Comparison of ENCODE assay signal across 1 cellular context in genomic region chr16:24845726-24846547, GRCh38.
TF ChIP-seq lines count a peak whose summit lies in the region.

Gene SLC5A11 (plus strand): TSS chr16:24845963. CDS start chr16:24858644, 12,681 bp downstream.

TF ChIP-seq in HepG2, 621 proteins besides CTCF, POLR2A, EP300 and RAD21 (continued from another document and continues in another):
- TF ChIP-seq CBFB (CRISPR knock-in tag; IDR thresholded peaks at IDR 0.05): no peak; the same call in 1 of the 2 replicates
- TF ChIP-seq ZNF543 (CRISPR knock-in tag; IDR thresholded peaks at IDR 0.05): no peak
- no peak for TF ChIP-seq ZFP1 (CRISPR knock-in tag; IDR thresholded peaks at IDR 0.05)
- no peak for TF ChIP-seq ZNF564 (CRISPR knock-in tag; IDR thresholded peaks at IDR 0.05)
- no peak for TF ChIP-seq ZMAT5 (CRISPR knock-in tag; IDR thresholded peaks at IDR 0.05; ENCODE audit: borderline replicate concordance, low read depth)
- TF ChIP-seq ZNF468 (CRISPR knock-in tag; IDR thresholded peaks at IDR 0.05): no peak
- TF ChIP-seq ZHX1 (CRISPR knock-in tag; IDR thresholded peaks at IDR 0.05; ENCODE audit: low read depth): peak; percentile 55; the same call in 1 of the 2 replicates
- TF ChIP-seq CEBPB (IDR thresholded peaks at IDR 0.05; ENCODE audit: borderline replicate concordance, low read depth, low read length): peak; percentile 72
- TF ChIP-seq PHF8 (CRISPR knock-in tag; IDR thresholded peaks at IDR 0.05): peak; percentile 46; the same call in 1 of the 2 replicates
- no peak for TF ChIP-seq ZBTB1 (CRISPR knock-in tag; IDR thresholded peaks at IDR 0.05; ENCODE audit: borderline replicate concordance)
- peak; percentile 49; the same call in 1 of the 2 replicates for TF ChIP-seq ELF1 (CRISPR knock-in tag; IDR thresholded peaks at IDR 0.05)
- TF ChIP-seq MIER3 (CRISPR knock-in tag; IDR thresholded peaks at IDR 0.05; ENCODE audit: borderline replicate concordance): 0 out of 2 replicates have a peak, but pooled peaks have one; percentile 27
- no peak for TF ChIP-seq U2AF2 (IDR thresholded peaks at IDR 0.05; ENCODE audit: low read depth, low read length)
- no peak for TF ChIP-seq GMEB1 (CRISPR knock-in tag; IDR thresholded peaks at IDR 0.05; ENCODE audit: borderline replicate concordance)
- TF ChIP-seq TEF (CRISPR knock-in tag; IDR thresholded peaks at IDR 0.05): no peak
- TF ChIP-seq RAD51 (IDR thresholded peaks at IDR 0.05; ENCODE audit: borderline replicate concordance): no peak
- peak; percentile 94 for TF ChIP-seq ZNF263 (CRISPR knock-in tag; IDR thresholded peaks at IDR 0.05)
- no peak for TF ChIP-seq ZNF574 (CRISPR knock-in tag; IDR thresholded peaks at IDR 0.05)
- peak; percentile 23; the same call in 1 of the 2 replicates for TF ChIP-seq POLR2AphosphoS5 (IDR thresholded peaks at IDR 0.05; ENCODE audit: low read depth, low read length)
- TF ChIP-seq NCOA5 (CRISPR knock-in tag; IDR thresholded peaks at IDR 0.05): no peak
- peak; percentile 85; the same call in 1 of the 2 replicates for TF ChIP-seq HNRNPL (IDR thresholded peaks at IDR 0.05; ENCODE audit: low read depth, low read length)
- TF ChIP-seq ZBTB42 (CRISPR knock-in tag; IDR thresholded peaks at IDR 0.05): 0 out of 2 replicates have a peak, but pooled peaks have one; percentile 73
- TF ChIP-seq NR2C2 (CRISPR knock-in tag; IDR thresholded peaks at IDR 0.05; ENCODE audit: borderline replicate concordance): peak; percentile 52; the same call in 1 of the 2 replicates
- TF ChIP-seq ARID5B (CRISPR knock-in tag; IDR thresholded peaks at IDR 0.05): peak; percentile 63
- peak; percentile 25; the same call in 1 of the 2 replicates for TF ChIP-seq GATAD1 (CRISPR knock-in tag; IDR thresholded peaks at IDR 0.05)
- no peak for TF ChIP-seq MATR3 (CRISPR knock-in tag; IDR thresholded peaks at IDR 0.05)
- no peak for TF ChIP-seq U2AF1 (optimal IDR thresholded peaks at IDR 0.05; ENCODE audit: low read depth, low read length)
- no peak for TF ChIP-seq MXD1 (CRISPR knock-in tag; IDR thresholded peaks at IDR 0.05)
- TF ChIP-seq ZNF274 (CRISPR knock-in tag; IDR thresholded peaks at IDR 0.05): no peak
- TF ChIP-seq ZNF20 (CRISPR knock-in tag; IDR thresholded peaks at IDR 0.05): no peak
- TF ChIP-seq ZC3H4 (CRISPR knock-in tag; IDR thresholded peaks at IDR 0.05; ENCODE audit: borderline replicate concordance): 0 out of 2 replicates have a peak, but pooled peaks have one; percentile 68
- no peak for TF ChIP-seq ZNF550 (CRISPR knock-in tag; IDR thresholded peaks at IDR 0.05; ENCODE audit: borderline replicate concordance)
- peak; percentile 45; the same call in 1 of the 2 replicates for TF ChIP-seq DRAP1 (CRISPR knock-in tag; IDR thresholded peaks at IDR 0.05)
- no peak for TF ChIP-seq ZNF44 (CRISPR knock-in tag; IDR thresholded peaks at IDR 0.05)
- no peak for TF ChIP-seq DMTF1 (CRISPR knock-in tag; IDR thresholded peaks at IDR 0.05)
- TF ChIP-seq PRMT3 (CRISPR knock-in tag; IDR thresholded peaks at IDR 0.05; ENCODE audit: borderline replicate concordance, low read depth): no peak
- TF ChIP-seq ZNF746 (CRISPR knock-in tag; IDR thresholded peaks at IDR 0.05): peak; percentile 78
- TF ChIP-seq ZNF552 (CRISPR knock-in tag; IDR thresholded peaks at IDR 0.05; ENCODE audit: borderline replicate concordance): no peak
- TF ChIP-seq CCDC6 (CRISPR knock-in tag; IDR thresholded peaks at IDR 0.05): no peak
- no peak for TF ChIP-seq ZNF256 (CRISPR knock-in tag; conservative IDR thresholded peaks at IDR 0.05)
- TF ChIP-seq RARG (CRISPR knock-in tag; IDR thresholded peaks at IDR 0.05; ENCODE audit: low read depth): no peak
- no peak for TF ChIP-seq ZNF446 (CRISPR knock-in tag; IDR thresholded peaks at IDR 0.05)
- no peak for TF ChIP-seq NFKBIZ (CRISPR knock-in tag; IDR thresholded peaks at IDR 0.05)
- no peak for TF ChIP-seq ZNF784 (CRISPR knock-in tag; IDR thresholded peaks at IDR 0.05; ENCODE audit: borderline replicate concordance)
- TF ChIP-seq ZFP41 (CRISPR knock-in tag; IDR thresholded peaks at IDR 0.05; ENCODE audit: borderline replicate concordance): no peak
- 0 out of 2 replicates have a peak, but pooled peaks have one; percentile 40 for TF ChIP-seq NCOR1 (IDR thresholded peaks at IDR 0.05; ENCODE audit: borderline replicate concordance, low read length)
- TF ChIP-seq CBX5 (CRISPR knock-in tag; IDR thresholded peaks at IDR 0.05; ENCODE audit: borderline replicate concordance): no peak; the same call in 1 of the 2 replicates
- TF ChIP-seq MEIS1 (CRISPR knock-in tag; IDR thresholded peaks at IDR 0.05; ENCODE audit: borderline replicate concordance): no peak
- TF ChIP-seq ZNF180 (CRISPR knock-in tag; IDR thresholded peaks at IDR 0.05; ENCODE audit: borderline replicate concordance, low read depth): no peak
- TF ChIP-seq PHF5A (CRISPR knock-in tag; IDR thresholded peaks at IDR 0.05; ENCODE audit: low read depth, unreplicated experiment): no peak
- no peak for TF ChIP-seq TCF12 (IDR thresholded peaks at IDR 0.05)
- no peak for TF ChIP-seq TCF12 (CRISPR knock-in tag; IDR thresholded peaks at IDR 0.05)
- TF ChIP-seq SP140L (CRISPR knock-in tag; IDR thresholded peaks at IDR 0.05; ENCODE audit: borderline replicate concordance): no peak
- TF ChIP-seq GPN1 (CRISPR knock-in tag; IDR thresholded peaks at IDR 0.05; ENCODE audit: borderline replicate concordance): no peak
- TF ChIP-seq STAT5B (CRISPR knock-in tag; IDR thresholded peaks at IDR 0.05): no peak
- no peak for TF ChIP-seq ZFP90 (CRISPR knock-in tag; IDR thresholded peaks at IDR 0.05; ENCODE audit: borderline replicate concordance)
